1 cellular context compared by ENCODE assay signal in the genomic region with DNA sequence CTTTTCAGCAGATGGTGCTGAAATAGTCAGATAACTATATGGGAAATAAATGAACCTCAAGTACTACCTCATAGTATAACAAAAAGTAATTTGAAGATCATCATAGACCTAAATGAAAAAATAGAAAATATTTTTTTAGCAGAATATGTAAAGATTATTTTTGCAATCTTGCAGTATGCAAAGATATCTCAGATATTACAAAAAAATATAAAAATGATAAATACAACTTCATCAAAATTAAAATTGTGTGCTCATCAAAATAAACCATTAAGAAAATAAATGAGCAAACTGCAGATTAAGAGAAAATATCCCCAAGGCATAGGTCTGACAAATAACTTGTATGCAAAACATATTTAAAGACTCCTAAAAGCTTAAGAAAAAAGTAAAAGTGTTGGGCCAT.
TF ChIP-seq lines count a peak whose summit lies in the region.

No MANE protein-coding gene starts in this region.

TF ChIP-seq in WTC11, 78 proteins besides CTCF, POLR2A, EP300 and RAD21 (continued from another document):
- TF ChIP-seq ZNF532 (CRISPR knock-in tag; IDR thresholded peaks at IDR 0.05; ENCODE audit: borderline replicate concordance) (no peak), GRHL2 (CRISPR knock-in tag; IDR thresholded peaks at IDR 0.05; ENCODE audit: insufficient replicate concordance, severe bottlenecking) (no peak), ZNF121 (CRISPR knock-in tag; IDR thresholded peaks at IDR 0.05) (no peak), RELA (CRISPR knock-in tag; IDR thresholded peaks at IDR 0.05; ENCODE audit: borderline replicate concordance) (no peak)
